In genomic region chr17:79948406-79948917, GRCh38 we compare ENCODE assay signal across 23 cellular contexts.
DNase-seq lines count a peak whose midpoint lies in the region; ATAC-seq and TF ChIP-seq lines count a peak whose summit lies in the region.
"Had no signal": no experiment of that assay in that cellular context is flagged by ENCODE, and none has a peak within 500 bp of the region (broad histone marks: within the 10 kb centered on the region; RNA-seq: fewer than 3 reads in every experiment).

No MANE protein-coding gene starts in this region.

- H3K27me3 ChIP-seq in HUES48 (ENCODE audit: control insufficient read depth, insufficient read depth, low read length) (no peaks in the 10 kb centered on the region), ovary (no peaks in the 10 kb centered on the region)
- H3K27me3 ChIP-seq: adrenal gland had no signal

- intact Hi-C loops in ovary (cut with DNase I) = loop anchor here in 1 of 4 donors (5.0 kb wide), 1 partner anchor 39 kb away; no protein-coding TSS in a partner anchor

- H3K9ac ChIP-seq in HUES48 (ENCODE audit: low read depth, low read length) = peak overlapping the region; percentile 69; the same call in 1 of the 2 replicates
- H3K9ac ChIP-seq: parathyroid adenoma had no signal

- ATAC-seq in activated CD8-positive, alpha-beta memory T cell treated with anti-CD3 and anti-CD28 coated beads, Interleukin-2, amount 10 ng/mL, durations not matched to agents 7 days and 5 days = no peak
- ATAC-seq: stimulated activated naive B cell treated with anti-CD40 and anti-IgM and Interleukin-4, amounts not matched to agents 10 μg/mL and 1 μg/mL and 100 μg/mL, for 72 hours had no signal

- 95 to 96% (median 95%) methylated on average over 7 of the region's 7 CpGs for WGBS in ovary, 3 donors

- no peaks in the 10 kb centered on the region for H3K9me3 ChIP-seq in HUES48 (ENCODE audit: control insufficient read depth, insufficient read depth, low read length)
- no peaks in the 10 kb centered on the region for H3K9me3 ChIP-seq in ovary
- H3K9me3 ChIP-seq: adrenal gland, HAP-1, thoracic aorta had no signal

- no peaks in the 10 kb centered on the region for H3K9me3 Mint-ChIP-seq in activated CD8-positive, alpha-beta memory T cell treated with anti-CD3 and anti-CD28 coated beads, Interleukin-2, amount 10 ng/mL, durations not matched to agents 7 days and 5 days (ENCODE audit: low read depth)
- H3K9me3 Mint-ChIP-seq: CD4-positive, alpha-beta T cell; dendritic cell treated with granulocyte-macrophage colony-stimulating factor and Interleukin-4, amounts not matched to agents 40 ng/mL and 50 ng/mL, for 4 days; stimulated activated naive B cell treated with anti-CD40 and anti-IgM and Interleukin-4, amounts not matched to agents 10 μg/mL and 1 μg/mL and 100 μg/mL, for 72 hours; T-helper 1 cell treated with Interleukin-12 subunit alpha and Interleukin-12 subunit beta and Interleukin-4 antibody, amounts not matched to agents 30 μg/mL and 1 μg/mL, for 36 hours had no signal

- H3K36me3 Mint-ChIP-seq in activated CD8-positive, alpha-beta memory T cell treated with anti-CD3 and anti-CD28 coated beads, Interleukin-2, amount 10 ng/mL, durations not matched to agents 7 days and 5 days = no peaks in the 10 kb centered on the region

- CTCF ChIA-PET in activated CD8-positive, alpha-beta memory T cell treated with anti-CD3 and anti-CD28 coated beads, Interleukin-2, amount 10 ng/mL, durations not matched to agents 7 days and 5 days (lab: Charles Lee) = interaction anchor here (0.7 kb wide), 1 partner anchor 25 kb away, joined by 4 read pairs; no protein-coding TSS in a partner anchor

- peak overlapping the region; percentile 96 for H3K27ac ChIP-seq in HUES48 (ENCODE audit: low read depth, low read length)
- no peak overlapping the region for H3K27ac ChIP-seq in ovary
- H3K27ac ChIP-seq: adrenal gland, parathyroid adenoma, thoracic aorta had no signal

- no peak overlapping the region for H3K27ac Mint-ChIP-seq in activated CD8-positive, alpha-beta memory T cell treated with anti-CD3 and anti-CD28 coated beads, Interleukin-2, amount 10 ng/mL, durations not matched to agents 7 days and 5 days
- H3K27ac Mint-ChIP-seq: CD4-positive, alpha-beta T cell; dendritic cell treated with granulocyte-macrophage colony-stimulating factor and Interleukin-4, amounts not matched to agents 40 ng/mL and 50 ng/mL, for 4 days; stimulated activated naive B cell treated with anti-CD40 and anti-IgM and Interleukin-4, amounts not matched to agents 10 μg/mL and 1 μg/mL and 100 μg/mL, for 72 hours; T-helper 1 cell treated with Interleukin-12 subunit alpha and Interleukin-12 subunit beta and Interleukin-4 antibody, amounts not matched to agents 30 μg/mL and 1 μg/mL, for 36 hours had no signal

- H3K4me1 ChIP-seq in HUES48 (ENCODE audit: control insufficient read depth, insufficient read depth, low read length) (peaks cover 46% of the 10 kb centered on the region), ovary (ENCODE audit: insufficient read depth) (peaks cover 15% of the 10 kb centered on the region)
- H3K4me1 ChIP-seq: parathyroid adenoma had no signal

- TF ChIP-seq CTCF in ovary (IDR thresholded peaks at IDR 0.05) = no peak

- H3K27me3 Mint-ChIP-seq in activated CD8-positive, alpha-beta memory T cell treated with anti-CD3 and anti-CD28 coated beads, Interleukin-2, amount 10 ng/mL, durations not matched to agents 7 days and 5 days = no peaks in the 10 kb centered on the region
- H3K27me3 Mint-ChIP-seq: CD4-positive, alpha-beta T cell; stimulated activated naive B cell treated with anti-CD40 and anti-IgM and Interleukin-4, amounts not matched to agents 10 μg/mL and 1 μg/mL and 100 μg/mL, for 72 hours had no signal

- no peak for TF ChIP-seq POLR2A in ovary (IDR thresholded peaks at IDR 0.05)

- DNase-seq in activated effector memory CD4-positive, alpha-beta T cell treated with anti-CD3 and anti-CD28 coated beads, Interleukin-2, amount 50 U/mL, for 16 hours = peak; percentile 50
- no peak for DNase-seq in activated effector memory CD4-positive, alpha-beta T cell treated with Interleukin-2 at 50 U/mL for 16 hours
- DNase-seq in ecto neural progenitor cell (ENCODE audit: low spot score) (peak; percentile 43), ovary (peak in 3 of 5 donors; percentile 4 to 20 (median 20)), GF-D8 (lab: John Stamatoyannopoulos, UW) (no peak), NCI-H345 (lab: John Stamatoyannopoulos, UW) (no peak)
- no peak for DNase-seq in activated CD8-positive, alpha-beta memory T cell treated with anti-CD3 and anti-CD28 coated beads, Interleukin-2, amount 10 ng/mL, durations not matched to agents 7 days and 5 days
- DNase-seq: activated CD4-positive, alpha-beta T cell treated with anti-CD3 and anti-CD28 coated beads, Interleukin-2, amount 50 U/mL, for 1 hour; activated CD8-positive, alpha-beta memory T cell treated with anti-CD3 and anti-CD28 coated beads, Interleukin-2, amount 50 U/mL, for 48 hours; activated gamma-delta T cell treated with Interleukin-2 at 50 U/mL for 16 hours; CD4-positive, alpha-beta T cell; mammary epithelial cell; NCI-H1417; NCI-H69; stimulated activated CD4-positive, alpha-beta T cell treated with anti-CD3 and anti-CD28 coated beads, Interleukin-1b, Interleukin-23, amount 100 ng/mL, for 48 hours; stimulated activated naive B cell treated with anti-CD40 and anti-IgM and Interleukin-4, amounts not matched to agents 10 μg/mL and 1 μg/mL and 100 μg/mL, for 72 hours had no signal

- TF ChIP-seq EP300 in ovary (IDR thresholded peaks at IDR 0.05) = no peak

- H3K4me3 ChIP-seq in HUES48 (ENCODE audit: low read depth, low read length) = peak overlapping the region; percentile 51; the same call in 1 of the 2 replicates
- H3K4me3 ChIP-seq in ovary = no peak overlapping the region
- H3K4me3 ChIP-seq: adrenal gland, thoracic aorta had no signal

- no peak overlapping the region for H3K4me3 Mint-ChIP-seq in activated CD8-positive, alpha-beta memory T cell treated with anti-CD3 and anti-CD28 coated beads, Interleukin-2, amount 10 ng/mL, durations not matched to agents 7 days and 5 days
- H3K4me3 Mint-ChIP-seq: CD4-positive, alpha-beta T cell; dendritic cell treated with granulocyte-macrophage colony-stimulating factor and Interleukin-4, amounts not matched to agents 40 ng/mL and 50 ng/mL, for 4 days; stimulated activated naive B cell treated with anti-CD40 and anti-IgM and Interleukin-4, amounts not matched to agents 10 μg/mL and 1 μg/mL and 100 μg/mL, for 72 hours; T-helper 1 cell treated with Interleukin-12 subunit alpha and Interleukin-12 subunit beta and Interleukin-4 antibody, amounts not matched to agents 30 μg/mL and 1 μg/mL, for 36 hours had no signal

- H3K4me1 Mint-ChIP-seq in activated CD8-positive, alpha-beta memory T cell treated with anti-CD3 and anti-CD28 coated beads, Interleukin-2, amount 10 ng/mL, durations not matched to agents 7 days and 5 days = no peaks in the 10 kb centered on the region

- H3K36me3 ChIP-seq in HUES48 (ENCODE audit: control insufficient read depth, insufficient read depth, low read length) (peaks cover 50% of the 10 kb centered on the region), ovary (no peaks in the 10 kb centered on the region)

Comparison
In these comparisons a context has a peak if more than half of its experiments do, and no peak if none do; other contexts are left out.
1. DNase-seq: peak in activated effector memory CD4-positive, alpha-beta T cell treated with anti-CD3 and anti-CD28 coated beads, Interleukin-2, amount 50 U/mL, for 16 hours (single experiment), ecto neural progenitor cell (single experiment) and ovary (3 of 5); none in activated effector memory CD4-positive, alpha-beta T cell treated with Interleukin-2 at 50 U/mL for 16 hours (single experiment), GF-D8 (single experiment), NCI-H345 (single experiment) and activated CD8-positive, alpha-beta memory T cell treated with anti-CD3 and anti-CD28 coated beads, Interleukin-2, amount 10 ng/mL, durations not matched to agents 7 days and 5 days (single experiment).